In genomic region chr15:98286831-98287230, GRCh38 we compare ENCODE assay signal across 15 cellular contexts.
"Had no signal": no experiment of that assay in that cellular context is flagged by ENCODE, and none has a peak within 500 bp of the region (broad histone marks: within the 10 kb centered on the region; RNA-seq: fewer than 3 reads in every experiment).

No MANE protein-coding gene starts in this region.

- H3K27me3 ChIP-seq: ascending aorta, vagina had no signal

- H3K4me3 ChIP-seq: ascending aorta, coronary artery, neural progenitor cell, pancreas, stomach, vagina had no signal

- H2AFZ ChIP-seq: neural progenitor cell had no signal

- H3K27ac ChIP-seq: ascending aorta, coronary artery, neural progenitor cell, pancreas, stomach, vagina, VCaP had no signal

- H3K9ac ChIP-seq: neural progenitor cell had no signal

- DNase-seq: activated CD4-positive, alpha-beta memory T cell treated with anti-CD3 and anti-CD28 coated beads for 36 hours; activated naive CD8-positive, alpha-beta T cell treated with anti-CD3 and anti-CD28 coated beads, Interleukin-2, amount 10 ng/mL, durations not matched to agents 7 days and 5 days; activated T-cell treated with anti-CD3 and anti-CD28 coated beads, Interleukin-2, amount 50 U/mL, for 72 hours; effector CD4-positive, alpha-beta T cell; hippocampal formation; kidney glomerular epithelial cell; pancreas; stimulated activated CD4-positive, alpha-beta T cell treated with anti-CD3 and anti-CD28 coated beads, Interleukin-4, amount 100 ng/mL, for 4 hours; stomach; T-helper 9 cell had no signal

- H3K4me1 ChIP-seq: ascending aorta, pancreas, stomach, vagina had no signal

- H3K36me3 ChIP-seq: ascending aorta, neural progenitor cell, pancreas, stomach, vagina had no signal

- H3K4me2 ChIP-seq: neural progenitor cell had no signal

- ATAC-seq: activated T-cell treated with anti-CD3 and anti-CD28 coated beads, Interleukin-2, amount 50 U/mL, for 72 hours; pancreas had no signal

- H3K9me3 ChIP-seq: ascending aorta, pancreas, stomach, vagina had no signal
